20 cellular contexts compared by ENCODE assay signal in the genomic region with DNA sequence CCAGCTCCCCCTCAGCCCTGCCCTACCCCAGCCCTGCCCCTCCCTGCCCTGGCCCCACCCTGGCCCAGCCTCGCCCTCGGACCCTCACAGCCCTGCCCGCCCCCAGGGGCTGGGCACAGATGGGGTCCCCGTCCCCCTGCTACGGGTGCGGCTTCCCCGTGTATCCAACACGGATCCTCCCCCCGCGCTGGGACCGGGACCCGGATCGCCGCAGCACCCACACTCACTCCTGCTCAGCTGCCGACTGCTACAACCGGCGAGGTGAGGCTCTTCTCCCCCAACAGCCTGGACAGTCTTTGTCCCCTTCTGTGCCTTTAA. TPM values are rescaled to one million over a fixed set of nuclear protein-coding genes. Genes with fewer than 3 reads are reported as not detected.
"Had no signal": no experiment of that assay in that cellular context is flagged by ENCODE, and none has a peak within 500 bp of the region (broad histone marks: within the 10 kb centered on the region; RNA-seq: fewer than 3 reads in every experiment).

No MANE protein-coding gene starts in this region.

- H3K4me3 ChIP-seq: colonic mucosa, left ventricle myocardium inferior, mucosa of descending colon, ovary, psoas muscle, skin epidermis, thoracic aorta, upper lobe of left lung had no signal

- H3K27ac ChIP-seq: brain microvascular endothelial cell, colonic mucosa, left ventricle myocardium inferior, ovary, psoas muscle, skin epidermis, thoracic aorta, upper lobe of left lung had no signal

- H3K9me3 Mint-ChIP-seq: activated CD4-positive, alpha-beta T cell treated with anti-CD3 and anti-CD28 coated beads, Interleukin-2, amount 10 ng/mL, durations not matched to agents 7 days and 5 days; activated T-helper 1 cell treated with anti-CD3 and anti-CD28 coated beads, Interleukin-12 subunit alpha, Interleukin-12 subunit beta, Interleukin-2, Interleukin-4 antibody, amounts not matched to agents 30 ng/mL and 10 ng/mL and 1 ng/mL, durations not matched to agents 14 hours and 24 hours and 36 hours had no signal

- H3K27ac Mint-ChIP-seq: activated T-helper 1 cell treated with anti-CD3 and anti-CD28 coated beads, Interleukin-12 subunit alpha, Interleukin-12 subunit beta, Interleukin-2, Interleukin-4 antibody, amounts not matched to agents 30 ng/mL and 10 ng/mL and 1 ng/mL, durations not matched to agents 14 hours and 24 hours and 36 hours had no signal

- H3K27me3 Mint-ChIP-seq: naive thymus-derived CD4-positive, alpha-beta T cell had no signal

- H3K27me3 ChIP-seq: brain microvascular endothelial cell, colonic mucosa, ovary, upper lobe of left lung had no signal

- H3K9me3 ChIP-seq: colonic mucosa, mucosa of descending colon, ovary, psoas muscle, thoracic aorta, upper lobe of left lung had no signal

- ATAC-seq: mucosa of descending colon; naive thymus-derived CD4-positive, alpha-beta T cell; psoas muscle; right cardiac atrium had no signal

- H3K4me1 ChIP-seq: colonic mucosa had no signal

- H3K4me3 Mint-ChIP-seq: activated CD4-positive, alpha-beta T cell treated with anti-CD3 and anti-CD28 coated beads, Interleukin-2, amount 10 ng/mL, durations not matched to agents 7 days and 5 days; activated T-helper 1 cell treated with anti-CD3 and anti-CD28 coated beads, Interleukin-12 subunit alpha, Interleukin-12 subunit beta, Interleukin-2, Interleukin-4 antibody, amounts not matched to agents 30 ng/mL and 10 ng/mL and 1 ng/mL, durations not matched to agents 14 hours and 24 hours and 36 hours had no signal

- DNase-seq: activated CD4-positive, alpha-beta T cell treated with anti-CD3 and anti-CD28 coated beads, Interleukin-2, amount 10 ng/mL, durations not matched to agents 7 days and 5 days; activated T-cell treated with anti-CD3 and anti-CD28 coated beads for 4 hours; aorta; brain microvascular endothelial cell; central memory CD4-positive, alpha-beta T cell; colonic mucosa; head of caudate nucleus; left ventricle myocardium inferior; mucosa of descending colon; naive thymus-derived CD4-positive, alpha-beta T cell; right cardiac atrium; stimulated activated CD4-positive, alpha-beta T cell treated with anti-CD3 and anti-CD28 coated beads, Interleukin-4, amount 100 ng/mL, for 1 hour; T1000 had no signal

- H3K36me3 ChIP-seq: colonic mucosa, ovary, thoracic aorta had no signal

RNA-seq across cellular contexts. Expression of a gene that starts 11.1 kb away (rescaled TPM):
- total RNA-seq: frontal cortex, left ventricle myocardium inferior, psoas muscle, right cardiac atrium, thoracic aorta had no signal
